ENCODE assay signal across 17 cellular contexts in genomic region chr9:31601666-31602065, GRCh38.
DNase-seq lines count a peak whose midpoint lies in the region; ATAC-seq and TF ChIP-seq lines count a peak whose summit lies in the region.
"Had no signal": no experiment of that assay in that cellular context is flagged by ENCODE, and none has a peak within 500 bp of the region (broad histone marks: within the 10 kb centered on the region; RNA-seq: fewer than 3 reads in every experiment).

No MANE protein-coding gene starts in this region.

- H3K36me3 ChIP-seq in OCI-LY3 (replicated peaks; ENCODE audit: low read depth, low read length): no peaks in the 10 kb centered on the region
- H3K36me3 ChIP-seq in WERI-Rb-1: no peaks in the 10 kb centered on the region
- no peaks in the 10 kb centered on the region for H3K36me3 ChIP-seq in CD4-positive, alpha-beta memory T cell (ENCODE audit: insufficient read depth, low read length)
- H3K36me3 ChIP-seq: HAP-1 had no signal

- peaks cover 5 to 11% (median 9%) of the 10 kb centered on the region in 4 donors for H3K4me1 Mint-ChIP-seq in CD4-positive, alpha-beta memory T cell

- ATAC-seq in GM19395 (IDR thresholded peaks at IDR 0.05; ENCODE audit: unreplicated experiment) (peak; percentile 41), HG02885 (IDR thresholded peaks at IDR 0.05; ENCODE audit: poor library complexity, unreplicated experiment) (peak; percentile 66)

- H3K36me3 Mint-ChIP-seq in CD4-positive, alpha-beta memory T cell: no peaks in the 10 kb centered on the region
- H3K36me3 Mint-ChIP-seq: CD4-positive, CD25-positive, alpha-beta regulatory T cell; CD8-positive, alpha-beta memory T cell had no signal

- H3K27ac ChIP-seq in OCI-LY3 (ENCODE audit: low read length): peak overlapping the region; percentile 28
- H3K27ac ChIP-seq in WERI-Rb-1: no peak overlapping the region
- H3K27ac ChIP-seq in CD4-positive, alpha-beta memory T cell (ENCODE audit: low read depth, low read length): no peak overlapping the region
- H3K27ac ChIP-seq: C4-2B had no signal

- H3K9ac ChIP-seq in OCI-LY3 (ENCODE audit: low read length): no peak overlapping the region

- no peaks in the 10 kb centered on the region for H3K79me2 ChIP-seq in OCI-LY3 (ENCODE audit: low read length)

- no peaks in the 10 kb centered on the region for H3K27me3 ChIP-seq in OCI-LY3 (ENCODE audit: low read depth, low read length)
- no peaks in the 10 kb centered on the region for H3K27me3 ChIP-seq in WERI-Rb-1 (ENCODE audit: insufficient read depth, low read depth, severe bottlenecking)
- no peaks in the 10 kb centered on the region for H3K27me3 ChIP-seq in CD4-positive, alpha-beta memory T cell (ENCODE audit: insufficient read depth, low read length)

- H3K27me3 Mint-ChIP-seq in CD4-positive, alpha-beta memory T cell: no peaks in the 10 kb centered on the region
- H3K27me3 Mint-ChIP-seq: CD4-positive, CD25-positive, alpha-beta regulatory T cell; CD8-positive, alpha-beta memory T cell had no signal

- no peak overlapping the region for H2AFZ ChIP-seq in OCI-LY3 (ENCODE audit: low read depth, low read length)

- TF ChIP-seq CTCF in OCI-LY3 (IDR thresholded peaks at IDR 0.05; ENCODE audit: low read depth, low read length) (no peak), WERI-Rb-1 (IDR thresholded peaks at IDR 0.05; ENCODE audit: low read depth, low read length) (no peak)

- DNase-seq in C1 segment of cervical spinal cord (lab: John Stamatoyannopoulos, UW) (no peak), Kasumi-1 (lab: John Stamatoyannopoulos, UW) (no peak), WERI-Rb-1 (no peak)
- no peak for DNase-seq in CD4-positive, alpha-beta memory T cell
- DNase-seq: CD4-positive, CD25-positive, alpha-beta regulatory T cell; CD8-positive, alpha-beta memory T cell; DMS 273 treated with DMSO at 0.1 percent for 48 hours; DMS79; EL; GDM1; GOT3; HFFc6 had no signal

- H3K9me3 Mint-ChIP-seq in CD4-positive, alpha-beta memory T cell: peaks cover 0 to 4% (median 0%) of the 10 kb centered on the region in 8 donors
- H3K9me3 Mint-ChIP-seq: CD8-positive, alpha-beta memory T cell had no signal

- POLR2A ChIA-PET in CD4-positive, alpha-beta memory T cell (lab: Charles Lee; ENCODE audit: partially characterized antibody): no interaction called here

- H3K4me3 Mint-ChIP-seq in CD4-positive, alpha-beta memory T cell: no peak overlapping the region
- H3K4me3 Mint-ChIP-seq: CD4-positive, CD25-positive, alpha-beta regulatory T cell; CD8-positive, alpha-beta memory T cell; HFFc6 had no signal

- H3K4me2 ChIP-seq in OCI-LY3 (ENCODE audit: low read length): peak overlapping the region; percentile 37

- H3K27ac Mint-ChIP-seq in CD4-positive, alpha-beta memory T cell: no peak overlapping the region
- H3K27ac Mint-ChIP-seq: CD4-positive, CD25-positive, alpha-beta regulatory T cell; CD8-positive, alpha-beta memory T cell; HFFc6 had no signal

- H3K4me1 ChIP-seq in OCI-LY3 (ENCODE audit: low read length): peaks cover 33% of the 10 kb centered on the region
- peaks cover 10% of the 10 kb centered on the region for H3K4me1 ChIP-seq in CD4-positive, alpha-beta memory T cell (ENCODE audit: insufficient read depth, low read length)

- no peaks in the 10 kb centered on the region for H3K9me3 ChIP-seq in OCI-LY3 (ENCODE audit: insufficient read depth, low read length)
- H3K9me3 ChIP-seq in WERI-Rb-1 (ENCODE audit: severe bottlenecking): no peaks in the 10 kb centered on the region
- no peaks in the 10 kb centered on the region for H3K9me3 ChIP-seq in CD4-positive, alpha-beta memory T cell (ENCODE audit: control insufficient read depth in 1 of 2, low read length in 2 of 2)
- H3K9me3 ChIP-seq: HAP-1 had no signal

- no peak overlapping the region for H3K4me3 ChIP-seq in OCI-LY3 (ENCODE audit: low read length)
- H3K4me3 ChIP-seq in WERI-Rb-1 (ENCODE audit: low read depth, low read length): no peak overlapping the region
- H3K4me3 ChIP-seq in CD4-positive, alpha-beta memory T cell (ENCODE audit: low read length in 2 of 2): no peak overlapping the region
- H3K4me3 ChIP-seq: HAP-1 had no signal

- no peaks in the 10 kb centered on the region for H4K20me1 ChIP-seq in OCI-LY3 (ENCODE audit: insufficient read depth, low read length)

- intact Hi-C loops in CD4-positive, alpha-beta memory T cell (cut with micrococcal nuclease): no loop called here

- CTCF ChIA-PET in CD4-positive, alpha-beta memory T cell (lab: Charles Lee; ENCODE audit: partially characterized antibody): no interaction called here
